In genomic region chr10:22693860-22694259, GRCh38 we compare ENCODE assay signal across 17 cellular contexts. TPM values are rescaled to one million over a fixed set of nuclear protein-coding genes. Genes with fewer than 3 reads are reported as not detected.
DNase-seq lines count a peak whose midpoint lies in the region; ATAC-seq and TF ChIP-seq lines count a peak whose summit lies in the region.
"Had no signal": no experiment of that assay in that cellular context is flagged by ENCODE, and none has a peak within 500 bp of the region (broad histone marks: within the 10 kb centered on the region; RNA-seq: fewer than 3 reads in every experiment).

No MANE protein-coding gene starts in this region.

- ATAC-seq in HCT116 = 0 out of 2 replicates have a peak, but pooled peaks have one; percentile 17
- ATAC-seq in natural killer cell treated with Interleukin-12 subunit alpha and Interleukin-12 subunit beta and Interleukin-15 and Interleukin-18, amount 100 ng/mL, for 72 hours = no peak
- ATAC-seq: esophagus mucosa had no signal

- no peaks in the 10 kb centered on the region for H3K27me3 Mint-ChIP-seq in activated CD4-positive, alpha-beta T cell treated with anti-CD3 and anti-CD28 coated beads, Interleukin-2, amount 10 ng/mL, durations not matched to agents 24 days and 14 days
- H3K27me3 Mint-ChIP-seq in activated T-helper 2 cell treated with anti-CD3 and anti-CD28 coated beads, Interferon-gamma antibody, Interleukin-2, Interleukin-4, amounts not matched to agents 10 μg/mL and 5 μg/mL and 100 μg/mL, durations not matched to agents 14 hours and 24 hours and 36 hours (ENCODE audit: low read depth) = no peaks in the 10 kb centered on the region
- H3K27me3 Mint-ChIP-seq in natural killer cell treated with Interleukin-12 subunit alpha and Interleukin-12 subunit beta and Interleukin-15 and Interleukin-18, amount 100 ng/mL, for 72 hours = no peaks in the 10 kb centered on the region
- H3K27me3 Mint-ChIP-seq: type B pancreatic cell had no signal

- H3K9ac ChIP-seq in HCT116 (ENCODE audit: low read length) = no peak overlapping the region

- in situ Hi-C loops in KBM-7 (cut with MboI; ENCODE audit: low pct_unique_long_range_greater_than_20kb, low sequenced_read_pairs) = no loop called here

- H3K9me3 ChIP-seq in HCT116 (ENCODE audit: control insufficient read depth in 1 of 2, insufficient read depth in 1 of 2, low read depth in 1 of 2, low read length in 2 of 2) (peaks cover 0 to 3% of the 10 kb centered on the region in 2 experiments; a peak in 1 of 4 replicates), sigmoid colon (no peaks in the 10 kb centered on the region)
- H3K9me3 ChIP-seq: right lobe of liver had no signal

- 93 to 97% methylated on average over 6 of the region's 6 CpGs for WGBS in sigmoid colon, 2 donors

- H3K9me2 ChIP-seq in HCT116 (ENCODE audit: insufficient read depth) = no peaks in the 10 kb centered on the region

- TF ChIP-seq POLR2A in HCT116 (IDR thresholded peaks at IDR 0.05; ENCODE audit: borderline replicate concordance, extremely low read depth, insufficient read depth, insufficient read length) (no peak), sigmoid colon (IDR thresholded peaks at IDR 0.05) (no peak)

- H3K27me3 ChIP-seq in HCT116 (ENCODE audit: insufficient read depth, low read length) = no peaks in the 10 kb centered on the region
- H3K27me3 ChIP-seq in sigmoid colon = no peaks in the 10 kb centered on the region
- H3K27me3 ChIP-seq: right lobe of liver had no signal

- peaks cover 100% of the 10 kb centered on the region for H3K79me2 ChIP-seq in HCT116 (ENCODE audit: insufficient read depth, low read length)

- CTCF ChIA-PET in HCT116 (lab: Charles Lee) = no interaction called here

- H3K36me3 ChIP-seq in HCT116 (ENCODE audit: control insufficient read depth in 1 of 2, insufficient read depth in 2 of 2, low read length in 2 of 2) (no peaks in the 10 kb centered on the region), sigmoid colon (no peaks in the 10 kb centered on the region)
- H3K36me3 ChIP-seq: right lobe of liver had no signal

- TF ChIP-seq RAD21 in HCT116 (IDR thresholded peaks at IDR 0.05; ENCODE audit: low read depth) = no peak

- no peak overlapping the region for H3K4me3 ChIP-seq in HCT116 (replicated peaks in 1 of 2; ENCODE audit: low read depth in 1 of 2, low read length in 2 of 2)
- H3K4me3 ChIP-seq in sigmoid colon = no peak overlapping the region
- H3K4me3 ChIP-seq: right lobe of liver had no signal

- no peak for TF ChIP-seq EP300 in sigmoid colon (IDR thresholded peaks at IDR 0.05)

- intact Hi-C loops in activated CD4-positive, alpha-beta T cell treated with anti-CD3 and anti-CD28 coated beads, Interleukin-2, amount 10 ng/mL, durations not matched to agents 24 days and 14 days (cut with micrococcal nuclease) = loop anchor here (1.0 kb wide), 3 partner anchors 11 to 64 kb away; no protein-coding TSS in a partner anchor
- intact Hi-C loops in HCT116 (cut with micrococcal nuclease) = no loop called here
- intact Hi-C loops in activated T-helper 2 cell treated with anti-CD3 and anti-CD28 coated beads, Interferon-gamma antibody, Interleukin-2, Interleukin-4, amounts not matched to agents 10 μg/mL and 5 μg/mL and 100 μg/mL, durations not matched to agents 14 hours and 24 hours and 36 hours (cut with micrococcal nuclease) = loop anchor here (1.0 to 2.0 kb wide), 4 partner anchors 11 to 64 kb away; no protein-coding TSS in a partner anchor
- intact Hi-C loops in sigmoid colon (cut with DNase I) = no loop called here

- H3K4me1 ChIP-seq in HCT116 (ENCODE audit: control insufficient read depth in 1 of 2, insufficient read depth in 2 of 2, low read length in 2 of 2) (peaks cover 0 to 14% of the 10 kb centered on the region in 2 experiments; a peak in 2 of 4 replicates), sigmoid colon (peaks cover 0 to 37% (median 24%) of the 10 kb centered on the region in 4 donors)

- peak overlapping the region; percentile 89 for H3K27ac Mint-ChIP-seq in activated CD4-positive, alpha-beta T cell treated with anti-CD3 and anti-CD28 coated beads, Interleukin-2, amount 10 ng/mL, durations not matched to agents 24 days and 14 days
- H3K27ac Mint-ChIP-seq in activated T-helper 2 cell treated with anti-CD3 and anti-CD28 coated beads, Interferon-gamma antibody, Interleukin-2, Interleukin-4, amounts not matched to agents 10 μg/mL and 5 μg/mL and 100 μg/mL, durations not matched to agents 14 hours and 24 hours and 36 hours = peak overlapping the region; percentile 93
- H3K27ac Mint-ChIP-seq in natural killer cell treated with Interleukin-12 subunit alpha and Interleukin-12 subunit beta and Interleukin-15 and Interleukin-18, amount 100 ng/mL, for 72 hours = peak overlapping the region; percentile 94 to 97
- H3K27ac Mint-ChIP-seq: type B pancreatic cell had no signal

- no peak overlapping the region for H3K27ac ChIP-seq in HCT116 (ENCODE audit: low read depth, low read length)
- no peak overlapping the region for H3K27ac ChIP-seq in sigmoid colon
- H3K27ac ChIP-seq: right lobe of liver, RWPE1 had no signal

- H3K36me3 Mint-ChIP-seq in activated CD4-positive, alpha-beta T cell treated with anti-CD3 and anti-CD28 coated beads, Interleukin-2, amount 10 ng/mL, durations not matched to agents 24 days and 14 days (ENCODE audit: low read depth) = peaks cover 11% of the 10 kb centered on the region
- H3K36me3 Mint-ChIP-seq in activated T-helper 2 cell treated with anti-CD3 and anti-CD28 coated beads, Interferon-gamma antibody, Interleukin-2, Interleukin-4, amounts not matched to agents 10 μg/mL and 5 μg/mL and 100 μg/mL, durations not matched to agents 14 hours and 24 hours and 36 hours (ENCODE audit: low read depth) = peaks cover 21% of the 10 kb centered on the region
- H3K36me3 Mint-ChIP-seq in natural killer cell treated with Interleukin-12 subunit alpha and Interleukin-12 subunit beta and Interleukin-15 and Interleukin-18, amount 100 ng/mL, for 72 hours = peaks cover 6% of the 10 kb centered on the region

- POLR2A ChIA-PET in HCT116 (lab: Charles Lee) = no interaction called here

- H3K4me3 Mint-ChIP-seq in activated CD4-positive, alpha-beta T cell treated with anti-CD3 and anti-CD28 coated beads, Interleukin-2, amount 10 ng/mL, durations not matched to agents 24 days and 14 days = peak overlapping the region; percentile 52
- peak overlapping the region; percentile 73 for H3K4me3 Mint-ChIP-seq in activated T-helper 2 cell treated with anti-CD3 and anti-CD28 coated beads, Interferon-gamma antibody, Interleukin-2, Interleukin-4, amounts not matched to agents 10 μg/mL and 5 μg/mL and 100 μg/mL, durations not matched to agents 14 hours and 24 hours and 36 hours (ENCODE audit: low read depth)
- H3K4me3 Mint-ChIP-seq in natural killer cell treated with Interleukin-12 subunit alpha and Interleukin-12 subunit beta and Interleukin-15 and Interleukin-18, amount 100 ng/mL, for 72 hours = peak overlapping the region; percentile 80
- H3K4me3 Mint-ChIP-seq: type B pancreatic cell had no signal

- TF ChIP-seq CTCF in HCT116 (IDR thresholded peaks at IDR 0.05 in 2 of 3, conservative IDR thresholded peaks at IDR 0.05 in 1 of 3; ENCODE audit: borderline replicate concordance in 1 of 3, insufficient read depth in 1 of 3, low read depth in 2 of 3, low read length in 2 of 3) (no peak), sigmoid colon (IDR thresholded peaks at IDR 0.05) (no peak)

- peaks cover 44% of the 10 kb centered on the region for H3K4me1 Mint-ChIP-seq in activated CD4-positive, alpha-beta T cell treated with anti-CD3 and anti-CD28 coated beads, Interleukin-2, amount 10 ng/mL, durations not matched to agents 24 days and 14 days
- H3K4me1 Mint-ChIP-seq in activated T-helper 2 cell treated with anti-CD3 and anti-CD28 coated beads, Interferon-gamma antibody, Interleukin-2, Interleukin-4, amounts not matched to agents 10 μg/mL and 5 μg/mL and 100 μg/mL, durations not matched to agents 14 hours and 24 hours and 36 hours (ENCODE audit: low read depth) = peaks cover 64% of the 10 kb centered on the region
- H3K4me1 Mint-ChIP-seq in natural killer cell treated with Interleukin-12 subunit alpha and Interleukin-12 subunit beta and Interleukin-15 and Interleukin-18, amount 100 ng/mL, for 72 hours (ENCODE audit: low read depth in 2 of 2) = peaks cover 52 to 77% of the 10 kb centered on the region in 2 donors

- H3K9me3 Mint-ChIP-seq in activated CD4-positive, alpha-beta T cell treated with anti-CD3 and anti-CD28 coated beads, Interleukin-2, amount 10 ng/mL, durations not matched to agents 24 days and 14 days = no peaks in the 10 kb centered on the region
- H3K9me3 Mint-ChIP-seq in activated T-helper 2 cell treated with anti-CD3 and anti-CD28 coated beads, Interferon-gamma antibody, Interleukin-2, Interleukin-4, amounts not matched to agents 10 μg/mL and 5 μg/mL and 100 μg/mL, durations not matched to agents 14 hours and 24 hours and 36 hours = no peaks in the 10 kb centered on the region
- no peaks in the 10 kb centered on the region for H3K9me3 Mint-ChIP-seq in natural killer cell treated with Interleukin-12 subunit alpha and Interleukin-12 subunit beta and Interleukin-15 and Interleukin-18, amount 100 ng/mL, for 72 hours
- H3K9me3 Mint-ChIP-seq: type B pancreatic cell had no signal

- H4K20me1 ChIP-seq in HCT116 (ENCODE audit: insufficient read depth) = no peaks in the 10 kb centered on the region; the same call in 1 of the 2 replicates

- no TSS peak for BruUV-seq in HCT116 (replicated peaks; lab: Mats Ljungman, UMichigan)

- RAD21 ChIA-PET in HCT116 (lab: Charles Lee; ENCODE audit: low non-redundant PET in 1 of 2, low total read pairs in 2 of 2, uncharacterized antibody in 2 of 2, unreplicated experiment in 2 of 2) = no interaction called here

- H3K4me2 ChIP-seq in HCT116 (ENCODE audit: low read length) = peak overlapping the region; percentile 27; the same call in 1 of the 2 replicates

- H2AFZ ChIP-seq in HCT116 (ENCODE audit: low read depth, low read length, poor library complexity, severe bottlenecking) = no peak overlapping the region

- no peak for DNase-seq in activated CD4-positive, alpha-beta T cell treated with anti-CD3 and anti-CD28 coated beads, Interleukin-2, amount 10 ng/mL, durations not matched to agents 24 days and 14 days
- no peak for DNase-seq in activated CD4-positive, alpha-beta T cell treated with anti-CD3 and anti-CD28 coated beads for 1 hour
- no peak for DNase-seq in HCT116 (ENCODE audit: low read depth, low spot score)
- no peak for DNase-seq in activated T-helper 2 cell treated with anti-CD3 and anti-CD28 coated beads, Interferon-gamma antibody, Interleukin-2, Interleukin-4, amounts not matched to agents 10 μg/mL and 5 μg/mL and 100 μg/mL, durations not matched to agents 14 hours and 24 hours and 36 hours (ENCODE audit: low spot score)
- DNase-seq in natural killer cell treated with Interleukin-12 subunit alpha and Interleukin-12 subunit beta and Interleukin-15 and Interleukin-18, amount 100 ng/mL, for 72 hours (ENCODE audit: low spot score) = no peak
- no peak for DNase-seq in stimulated activated CD4-positive, alpha-beta T cell treated with anti-CD3 and anti-CD28 coated beads, Interleukin-2, amount 100 ng/mL, for 48 hours
- DNase-seq in sigmoid colon = no peak
- DNase-seq in KBM-7 = no peak
- DNase-seq: activated gamma-delta T cell treated with Interleukin-2 at 50 U/mL for 16 hours, dermis blood vessel endothelial cell, glutamatergic neuron, mesendoderm, NCI-H82, right lobe of liver had no signal

RNA-seq across cellular contexts. Expression of gene PIP4K2A, which starts 20.5 kb away (rescaled TPM):
- 94.6 and 101 TPM in 2 replicates for total RNA-seq in activated CD4-positive, alpha-beta T cell treated with anti-CD3 and anti-CD28 coated beads, Interleukin-2, amount 10 ng/mL, durations not matched to agents 24 days and 14 days
- 41.9 TPM for total RNA-seq in HCT116 (2021; ENCODE audit: unreplicated experiment)
- 19.1 and 20.2 TPM in 2 replicates for polyA plus RNA-seq in HCT116 (2012)
- 104 and 105 TPM in 2 replicates for total RNA-seq in activated T-helper 2 cell treated with anti-CD3 and anti-CD28 coated beads, Interferon-gamma antibody, Interleukin-2, Interleukin-4, amounts not matched to agents 10 μg/mL and 5 μg/mL and 100 μg/mL, durations not matched to agents 14 hours and 24 hours and 36 hours
- 100 to 1,000 TPM; 149 to 152 TPM for total RNA-seq in natural killer cell treated with Interleukin-12 subunit alpha and Interleukin-12 subunit beta and Interleukin-15 and Interleukin-18, amount 100 ng/mL, for 72 hours
- total RNA-seq in sigmoid colon = 10 to 100 TPM; 16.6 to 23.2 (median 20.4) TPM
- 10 to 100 TPM in 1 of 3 donors, 1 to 10 TPM in 2; 7.2 to 17.8 (median 7.2) TPM for polyA plus RNA-seq in sigmoid colon

Comparison
In these comparisons a context has a peak if more than half of its experiments do, and no peak if none do; other contexts are left out.
1. intact Hi-C loops: an anchor here in activated CD4-positive, alpha-beta T cell treated with anti-CD3 and anti-CD28 coated beads, Interleukin-2, amount 10 ng/mL, durations not matched to agents 24 days and 14 days (1.0 kb wide) and activated T-helper 2 cell treated with anti-CD3 and anti-CD28 coated beads, Interferon-gamma antibody, Interleukin-2, Interleukin-4, amounts not matched to agents 10 μg/mL and 5 μg/mL and 100 μg/mL, durations not matched to agents 14 hours and 24 hours and 36 hours (1.0 to 2.0 kb wide); none called in HCT116 and sigmoid colon.